In the genomic region with DNA sequence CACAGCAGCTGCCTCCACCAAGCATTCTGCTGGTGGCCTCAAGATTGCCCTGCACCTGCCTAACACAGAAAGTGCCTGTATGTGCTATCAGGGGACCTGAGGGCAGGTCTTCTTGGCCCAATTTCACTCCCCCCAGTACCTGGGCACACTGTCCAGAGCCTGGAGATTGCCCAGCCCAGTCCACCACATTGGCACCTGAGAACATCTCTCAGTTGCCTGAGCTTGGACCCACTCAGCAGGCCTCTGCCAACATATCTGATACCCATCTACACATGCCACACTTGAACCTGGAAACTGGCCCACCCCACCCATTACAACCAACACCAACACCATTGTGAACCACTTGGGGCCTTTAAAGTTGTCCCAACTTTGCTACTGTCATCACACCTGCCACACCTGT, we compare ENCODE assay signal across 3 cellular contexts.
"Had no signal": no experiment of that assay in that cellular context is flagged by ENCODE, and none has a peak within 500 bp of the region (broad histone marks: within the 10 kb centered on the region; RNA-seq: fewer than 3 reads in every experiment).

No MANE protein-coding gene starts in this region.

- DNase-seq: GDM1, GF-D8 had no signal

- ATAC-seq: GM12878 had no signal

- H3K4me3 ChIP-seq: GM12878 had no signal
